In the genomic region with DNA sequence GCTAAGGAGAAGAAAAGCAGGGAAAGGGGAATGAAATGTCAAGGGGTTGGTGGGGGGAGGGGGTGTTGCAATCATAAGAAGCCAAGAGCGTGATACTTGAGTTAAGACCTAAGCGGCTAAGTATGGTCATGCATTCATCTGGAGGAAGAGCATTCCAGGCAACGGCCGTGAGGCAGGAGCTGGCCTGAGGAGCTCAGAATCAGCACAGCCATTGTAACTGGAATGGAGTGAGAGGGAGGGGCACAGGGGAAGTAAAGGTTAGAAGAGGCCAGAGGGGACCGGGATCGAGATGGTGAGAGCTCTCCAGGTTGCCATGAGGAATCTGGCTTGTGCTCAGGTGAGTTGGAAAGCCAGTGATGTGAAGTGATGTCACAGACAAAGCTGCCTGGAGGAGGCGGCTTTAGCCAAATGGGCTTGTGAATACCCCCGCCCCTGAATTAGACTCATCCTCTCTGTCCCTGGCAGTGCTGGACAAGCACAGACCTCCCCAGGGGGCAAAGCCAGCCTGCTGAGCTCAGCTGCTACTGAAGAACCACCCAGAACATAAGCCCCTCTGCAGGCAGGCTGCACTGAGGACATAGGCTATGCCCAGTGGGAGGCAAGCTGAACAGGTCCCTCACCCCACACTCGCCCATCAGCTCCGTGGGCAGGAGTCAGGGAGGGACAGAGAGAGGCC, we compare ENCODE assay signal across 21 cellular contexts.
DNase-seq lines count a peak whose midpoint lies in the region; ATAC-seq and TF ChIP-seq lines count a peak whose summit lies in the region.
"Had no signal": no experiment of that assay in that cellular context is flagged by ENCODE, and none has a peak within 500 bp of the region (broad histone marks: within the 10 kb centered on the region; RNA-seq: fewer than 3 reads in every experiment).

No MANE protein-coding gene starts in this region.

- no peak overlapping the region for H3K4me2 ChIP-seq in hepatocyte

- H4K20me1 ChIP-seq in hepatocyte (ENCODE audit: insufficient read depth, poor library complexity, severe bottlenecking): no peaks in the 10 kb centered on the region

- peak; percentile 31 for DNase-seq in DMS79 treated with DMSO at 0.1 percent for 48 hours (lab: John Stamatoyannopoulos, UW)
- DNase-seq in WERI-Rb-1: peak; percentile 76
- DNase-seq in hepatocyte (ENCODE audit: low spot score): peak; percentile 53
- peak; percentile 67 for DNase-seq in posterior vena cava (ENCODE audit: low spot score)
- DNase-seq in SHP77 treated with DMSO at 0.1 percent for 48 hours (lab: John Stamatoyannopoulos, UW): no peak
- DNase-seq in pons (ENCODE audit: low spot score): no peak
- DNase-seq: activated naive CD8-positive, alpha-beta T cell treated with anti-CD3 and anti-CD28 coated beads, Interleukin-2, amount 10 ng/mL, durations not matched to agents 7 days and 5 days; brain microvascular endothelial cell; foreskin keratinocyte; GF-D8; left colon; NCI-H1694 treated with DMSO at 0.1 percent for 48 hours; NCI-H446; stimulated activated CD8-positive, alpha-beta memory T cell treated with anti-CD3 and anti-CD28 coated beads, Interleukin-4, amount 100 ng/mL, for 48 hours had no signal

- WGBS in hepatocyte (ENCODE audit: low lambda C conversion rate, missing lambda C conversion rate): 72% methylated on average over 10 of the region's 10 CpGs

- intact Hi-C loops in posterior vena cava (cut with DNase I): no loop called here

- H3K79me2 ChIP-seq in hepatocyte: no peaks in the 10 kb centered on the region

- H3K27ac ChIP-seq in WERI-Rb-1 (no peak overlapping the region), hepatocyte (no peak overlapping the region)
- H3K27ac ChIP-seq: brain microvascular endothelial cell, foreskin keratinocyte, HL-60, RWPE1, suprapubic skin had no signal

- H3K4me3 ChIP-seq in WERI-Rb-1 (ENCODE audit: low read depth, low read length) (no peak overlapping the region), hepatocyte (no peak overlapping the region)
- H3K4me3 ChIP-seq: GM12878, suprapubic skin had no signal

- TF ChIP-seq CTCF in WERI-Rb-1 (IDR thresholded peaks at IDR 0.05; ENCODE audit: low read depth, low read length) (no peak), hepatocyte (IDR thresholded peaks at IDR 0.05; ENCODE audit: poor library complexity) (no peak)

- H3K27me3 ChIP-seq in WERI-Rb-1 (ENCODE audit: insufficient read depth, low read depth, severe bottlenecking) (no peaks in the 10 kb centered on the region), hepatocyte (no peaks in the 10 kb centered on the region)
- H3K27me3 ChIP-seq: brain microvascular endothelial cell had no signal

- no peaks in the 10 kb centered on the region for H3K9me2 ChIP-seq in hepatocyte (replicated peaks; ENCODE audit: insufficient read depth)

- H3K36me3 ChIP-seq in WERI-Rb-1: no peaks in the 10 kb centered on the region
- H3K36me3 ChIP-seq in hepatocyte (replicated peaks; ENCODE audit: insufficient read depth, low read depth): no peaks in the 10 kb centered on the region
- H3K36me3 ChIP-seq: brain microvascular endothelial cell, suprapubic skin had no signal

- ATAC-seq in HG03442 (IDR thresholded peaks at IDR 0.05; ENCODE audit: unreplicated experiment): no peak
- no peak for ATAC-seq in HG03159 (IDR thresholded peaks at IDR 0.05; ENCODE audit: unreplicated experiment)
- ATAC-seq: foreskin keratinocyte, GM12878, HCT116, left colon had no signal

- no peaks in the 10 kb centered on the region for H3K9me3 ChIP-seq in WERI-Rb-1 (ENCODE audit: severe bottlenecking)
- no peaks in the 10 kb centered on the region for H3K9me3 ChIP-seq in hepatocyte (ENCODE audit: low read depth)
- H3K9me3 ChIP-seq: suprapubic skin had no signal

- no peak overlapping the region for H2AFZ ChIP-seq in hepatocyte

- peaks cover 35% of the 10 kb centered on the region for H3K4me1 ChIP-seq in hepatocyte (ENCODE audit: insufficient read depth)

Comparison
In these comparisons a context has a peak if more than half of its experiments do, and no peak if none do; other contexts are left out.
1. DNase-seq: peak in DMS79 treated with DMSO at 0.1 percent for 48 hours (single experiment), WERI-Rb-1 (single experiment), hepatocyte (single experiment) and posterior vena cava (single experiment); none in SHP77 treated with DMSO at 0.1 percent for 48 hours (single experiment) and pons (single experiment).